Comparison of ENCODE assay signal across 1 cellular context in the genomic region with DNA sequence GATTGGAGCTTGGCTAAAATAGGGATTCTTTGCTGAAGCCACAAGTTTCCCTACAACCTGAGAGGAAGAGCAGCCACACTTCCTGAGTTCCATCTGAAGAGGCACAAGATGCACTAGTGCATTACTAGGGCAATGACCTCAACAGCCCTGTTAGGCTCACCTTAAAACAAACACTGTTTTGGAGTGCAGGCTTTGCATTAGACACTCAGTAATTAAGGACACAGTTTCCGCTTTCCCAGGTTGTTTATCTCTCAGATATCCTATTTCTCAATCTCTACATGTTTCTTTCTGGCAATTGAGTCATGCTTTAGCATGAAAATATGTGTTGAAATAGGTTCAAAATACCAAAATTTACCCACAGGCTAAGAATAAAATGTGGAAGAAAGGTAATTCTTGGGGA.
TF ChIP-seq lines count a peak whose summit lies in the region.

No MANE protein-coding gene starts in this region.

TF ChIP-seq in GM23338, 12 proteins besides CTCF, POLR2A, EP300 and RAD21:
- TF ChIP-seq, protein P1, sequence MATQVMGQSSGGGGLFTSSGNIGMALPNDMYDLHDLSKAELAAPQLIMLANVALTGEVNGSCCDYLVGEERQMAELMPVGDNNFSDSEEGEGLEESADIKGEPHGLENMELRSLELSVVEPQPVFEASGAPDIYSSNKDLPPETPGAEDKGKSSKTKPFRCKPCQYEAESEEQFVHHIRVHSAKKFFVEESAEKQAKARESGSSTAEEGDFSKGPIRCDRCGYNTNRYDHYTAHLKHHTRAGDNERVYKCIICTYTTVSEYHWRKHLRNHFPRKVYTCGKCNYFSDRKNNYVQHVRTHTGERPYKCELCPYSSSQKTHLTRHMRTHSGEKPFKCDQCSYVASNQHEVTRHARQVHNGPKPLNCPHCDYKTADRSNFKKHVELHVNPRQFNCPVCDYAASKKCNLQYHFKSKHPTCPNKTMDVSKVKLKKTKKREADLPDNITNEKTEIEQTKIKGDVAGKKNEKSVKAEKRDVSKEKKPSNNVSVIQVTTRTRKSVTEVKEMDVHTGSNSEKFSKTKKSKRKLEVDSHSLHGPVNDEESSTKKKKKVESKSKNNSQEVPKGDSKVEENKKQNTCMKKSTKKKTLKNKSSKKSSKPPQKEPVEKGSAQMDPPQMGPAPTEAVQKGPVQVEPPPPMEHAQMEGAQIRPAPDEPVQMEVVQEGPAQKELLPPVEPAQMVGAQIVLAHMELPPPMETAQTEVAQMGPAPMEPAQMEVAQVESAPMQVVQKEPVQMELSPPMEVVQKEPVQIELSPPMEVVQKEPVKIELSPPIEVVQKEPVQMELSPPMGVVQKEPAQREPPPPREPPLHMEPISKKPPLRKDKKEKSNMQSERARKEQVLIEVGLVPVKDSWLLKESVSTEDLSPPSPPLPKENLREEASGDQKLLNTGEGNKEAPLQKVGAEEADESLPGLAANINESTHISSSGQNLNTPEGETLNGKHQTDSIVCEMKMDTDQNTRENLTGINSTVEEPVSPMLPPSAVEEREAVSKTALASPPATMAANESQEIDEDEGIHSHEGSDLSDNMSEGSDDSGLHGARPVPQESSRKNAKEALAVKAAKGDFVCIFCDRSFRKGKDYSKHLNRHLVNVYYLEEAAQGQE (IDR thresholded peaks at IDR 0.05; ENCODE audit: unreplicated experiment): no peak
- TF ChIP-seq ZNF331 (CRISPR knock-in tag; IDR thresholded peaks at IDR 0.05; ENCODE audit: low read depth): no peak
